20 cellular contexts compared by ENCODE assay signal in genomic region chr15:89155656-89156055, GRCh38.
"Had no signal": no experiment of that assay in that cellular context is flagged by ENCODE, and none has a peak within 500 bp of the region (broad histone marks: within the 10 kb centered on the region; RNA-seq: fewer than 3 reads in every experiment).

No MANE protein-coding gene starts in this region.

- H3K9me3 ChIP-seq: pancreas, tibial nerve, uterus had no signal

- H3K4me3 Mint-ChIP-seq: activated naive CD4-positive, alpha-beta T cell treated with anti-CD3 and anti-CD28 coated beads for 36 hours; activated T-cell treated with anti-CD3 and anti-CD28 coated beads, Interleukin-2, amount 50 U/mL, for 4 hours; naive thymus-derived CD8-positive, alpha-beta T cell had no signal

- H3K4me1 ChIP-seq: uterus had no signal

- H3K27me3 ChIP-seq: brain microvascular endothelial cell, pancreas, tibial nerve, uterus had no signal

- H3K27me3 Mint-ChIP-seq: naive thymus-derived CD8-positive, alpha-beta T cell had no signal

- H3K27ac Mint-ChIP-seq: activated naive CD4-positive, alpha-beta T cell treated with anti-CD3 and anti-CD28 coated beads for 36 hours; naive thymus-derived CD8-positive, alpha-beta T cell had no signal

- H3K36me3 ChIP-seq: uterus had no signal

- DNase-seq: activated CD4-positive, alpha-beta T cell treated with anti-CD3 and anti-CD28 coated beads, Interleukin-2, amount 50 U/mL, for 1 hour; activated CD4-positive, CD25-positive, alpha-beta regulatory T cell treated with anti-CD3 and anti-CD28 coated beads, Interleukin-2, amount 50 U/mL, for 72 hours; activated CD8-positive, alpha-beta memory T cell treated with anti-CD3 and anti-CD28 coated beads, Interleukin-2, amount 50 U/mL, for 4 hours; activated naive CD4-positive, alpha-beta T cell treated with anti-CD3 and anti-CD28 coated beads for 36 hours; activated T-cell treated with anti-CD3 and anti-CD28 coated beads, Interleukin-2, amount 50 U/mL, for 4 hours; anterior cingulate cortex; brain microvascular endothelial cell; mesendoderm; naive thymus-derived CD8-positive, alpha-beta T cell; pancreas; stimulated activated CD4-positive, alpha-beta T cell treated with anti-CD3 and anti-CD28 coated beads, Interleukin-12 subunit alpha, Interleukin-12 subunit beta, amount 100 ng/mL, for 4 hours; stimulated activated CD4-positive, alpha-beta T cell treated with anti-CD3 and anti-CD28 coated beads, Interleukin-1b, Interleukin-23, amount 100 ng/mL, for 48 hours; stimulated activated naive CD4-positive, alpha-beta T cell treated with Interleukin-2 at 50 U/mL for 16 hours; T-helper 2 cell; uterus had no signal

- H3K9me3 Mint-ChIP-seq: activated naive CD4-positive, alpha-beta T cell treated with anti-CD3 and anti-CD28 coated beads for 36 hours; activated T-cell treated with anti-CD3 and anti-CD28 coated beads, Interleukin-2, amount 50 U/mL, for 4 hours; naive thymus-derived CD8-positive, alpha-beta T cell had no signal

- H3K4me3 ChIP-seq: coronary artery, pancreas, tibial nerve, uterus had no signal

- ATAC-seq: activated T-cell treated with anti-CD3 and anti-CD28 coated beads, Interleukin-2, amount 50 U/mL, for 4 hours; naive thymus-derived CD8-positive, alpha-beta T cell; pancreas had no signal

- H3K27ac ChIP-seq: brain microvascular endothelial cell, coronary artery, pancreas, tibial nerve, uterus, VCaP had no signal

- FAIRE-seq: endometrium, frontal cortex, pancreas had no signal
